ENCODE assay signal across 9 cellular contexts in the genomic region with DNA sequence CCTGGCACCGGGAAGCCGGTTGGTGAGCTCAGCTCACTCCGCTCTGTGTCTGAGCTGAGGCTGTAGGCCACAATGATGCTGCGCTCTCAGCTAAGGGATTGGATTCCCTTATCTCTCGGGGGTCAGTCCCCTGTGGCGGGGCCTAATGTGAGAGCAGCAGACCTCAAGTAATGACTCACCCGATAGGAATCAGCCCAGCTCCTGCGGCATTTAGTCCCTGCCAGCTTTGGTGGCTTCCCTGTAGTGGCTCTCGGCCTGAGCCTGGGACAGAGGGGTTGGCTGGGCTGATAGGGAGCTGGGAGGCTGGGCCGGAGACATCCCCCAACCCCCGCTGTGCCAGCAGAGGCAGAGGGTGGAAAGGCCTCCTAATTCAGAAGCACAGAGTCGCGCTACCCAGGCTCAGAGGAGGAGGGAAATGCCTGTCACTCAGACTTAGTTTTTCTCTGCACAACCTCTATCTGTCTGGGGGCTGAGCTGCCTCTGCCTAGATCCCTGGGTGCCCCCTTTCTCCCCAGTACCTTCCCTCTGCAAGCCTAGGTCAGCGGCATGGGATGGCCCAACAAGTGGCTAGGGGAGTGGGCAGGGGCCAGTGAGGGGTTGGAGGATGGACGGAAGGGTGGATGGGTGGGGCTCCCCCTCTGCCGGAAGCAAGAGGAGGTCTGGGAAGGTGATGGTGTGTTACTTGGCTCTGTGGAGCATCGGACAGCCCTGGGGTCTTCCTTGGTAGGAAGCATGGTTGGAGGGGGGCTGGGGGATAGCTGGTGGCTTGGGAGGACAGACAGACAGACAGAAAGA.
DNase-seq lines count a peak whose midpoint lies in the region; ATAC-seq and TF ChIP-seq lines count a peak whose summit lies in the region.
"Had no signal": no experiment of that assay in that cellular context is flagged by ENCODE, and none has a peak within 500 bp of the region (broad histone marks: within the 10 kb centered on the region; RNA-seq: fewer than 3 reads in every experiment).

No MANE protein-coding gene starts in this region.

- H3K27me3 ChIP-seq in PC-9 (ENCODE audit: insufficient read depth, low read depth) (peaks cover 48% of the 10 kb centered on the region), neural progenitor cell (no peaks in the 10 kb centered on the region), esophagus squamous epithelium (peaks cover 0 to 53% (median 0%) of the 10 kb centered on the region in 4 donors)

- H3K4me3 ChIP-seq in PC-9 (no peak overlapping the region), neural progenitor cell (peak overlapping the region; percentile 11), esophagus squamous epithelium (no peak overlapping the region)

- intact Hi-C loops in PC-9 (cut with micrococcal nuclease; ENCODE audit: unreplicated experiment): no loop called here
- intact Hi-C loops in esophagus squamous epithelium (cut with DNase I): no loop called here

- H3K36me3 ChIP-seq in PC-9 (ENCODE audit: low read depth) (no peaks in the 10 kb centered on the region), neural progenitor cell (no peaks in the 10 kb centered on the region), esophagus squamous epithelium (no peaks in the 10 kb centered on the region)

- no peaks in the 10 kb centered on the region for H3K9me2 ChIP-seq in PC-9 (ENCODE audit: insufficient read depth)

- H3K9me3 ChIP-seq in PC-9 (ENCODE audit: insufficient read depth, low read depth) (no peaks in the 10 kb centered on the region), neural progenitor cell (ENCODE audit: low read depth) (no peaks in the 10 kb centered on the region), esophagus squamous epithelium (no peaks in the 10 kb centered on the region)

- POLR2A ChIA-PET in PC-9 (lab: Charles Lee; ENCODE audit: unreplicated experiment): interaction anchor here (0.5 to 1.0 kb wide), 5 partner anchors 9 to 1430 kb away, joined by 3 to 15 read pairs (median 6); no protein-coding TSS in a partner anchor
- POLR2A ChIA-PET in activated CD8-positive, alpha-beta T cell treated with anti-CD3 and anti-CD28 coated beads, Interleukin-2, amount 10 ng/mL, durations not matched to agents 7 days and 5 days (lab: Charles Lee): no interaction called here

- H3K4me2 ChIP-seq in PC-9 (peak overlapping the region; percentile 48), neural progenitor cell (peak overlapping the region; percentile 59)

- CTCF ChIA-PET in PC-9 (lab: Charles Lee): interaction anchor here (0.6 to 1.0 kb wide), 3 partner anchors 9 to 1679 kb away, joined by 3 to 4 read pairs (median 3); no protein-coding TSS in a partner anchor
- CTCF ChIA-PET in activated CD8-positive, alpha-beta T cell treated with anti-CD3 and anti-CD28 coated beads, Interleukin-2, amount 10 ng/mL, durations not matched to agents 7 days and 5 days (lab: Charles Lee): interaction anchor here (0.7 kb wide), 1 partner anchor 194 kb away, joined by 3 read pairs; no protein-coding TSS in a partner anchor

- H3K4me1 Mint-ChIP-seq in neural progenitor cell: peaks cover 58% of the 10 kb centered on the region
- H3K4me1 Mint-ChIP-seq in activated CD8-positive, alpha-beta T cell treated with anti-CD3 and anti-CD28 coated beads, Interleukin-2, amount 10 ng/mL, durations not matched to agents 7 days and 5 days (ENCODE audit: low read depth): no peaks in the 10 kb centered on the region

- peak; percentile 33 for DNase-seq in GM03348 (ENCODE audit: low spot score)
- peak; percentile 85 to 89 for DNase-seq in PC-9
- DNase-seq in erythroblast (lab: John Stamatoyannopoulos, UW): peak; percentile 58 to 68
- DNase-seq in neural progenitor cell (ENCODE audit: low spot score): peak; percentile 87
- DNase-seq in activated CD8-positive, alpha-beta T cell treated with anti-CD3 and anti-CD28 coated beads, Interleukin-2, amount 10 ng/mL, durations not matched to agents 7 days and 5 days: no peak
- DNase-seq in D341Med (ENCODE audit: low spot score): no peak
- DNase-seq in esophagus squamous epithelium (lab: John Stamatoyannopoulos, UW): no peak

- WGBS in esophagus squamous epithelium, 2 donors: 43 to 68% methylated on average over 2 to 9 of the region's 17 CpGs

- ATAC-seq in activated CD8-positive, alpha-beta T cell treated with anti-CD3 and anti-CD28 coated beads, Interleukin-2, amount 10 ng/mL, durations not matched to agents 7 days and 5 days: no peak
- no peak for ATAC-seq in HG02763 (IDR thresholded peaks at IDR 0.05; ENCODE audit: unreplicated experiment)

- no TSS peak for BruUV-seq in PC-9 (replicated peaks; lab: Mats Ljungman, UMichigan)

- no peaks in the 10 kb centered on the region for H3K9me3 Mint-ChIP-seq in neural progenitor cell
- H3K9me3 Mint-ChIP-seq in activated CD8-positive, alpha-beta T cell treated with anti-CD3 and anti-CD28 coated beads, Interleukin-2, amount 10 ng/mL, durations not matched to agents 7 days and 5 days (ENCODE audit: insufficient read depth): no peaks in the 10 kb centered on the region

- TF ChIP-seq POLR2A in erythroblast (IDR thresholded peaks at IDR 0.05; ENCODE audit: low read length): no peak
- no peak for TF ChIP-seq POLR2A in esophagus squamous epithelium (IDR thresholded peaks at IDR 0.05)

- H3K27ac ChIP-seq in PC-9 (no peak overlapping the region), neural progenitor cell (peak overlapping the region; percentile 73), esophagus squamous epithelium (no peak overlapping the region)

- no peak overlapping the region for H2AFZ ChIP-seq in PC-9
- H2AFZ ChIP-seq in neural progenitor cell (replicated peaks): peak overlapping the region; percentile 48

- no peaks in the 10 kb centered on the region for H3K79me2 ChIP-seq in PC-9 (ENCODE audit: low read depth)
- H3K79me2 ChIP-seq in neural progenitor cell (ENCODE audit: low read depth): no peaks in the 10 kb centered on the region

- peak overlapping the region; percentile 65 for H3K27ac Mint-ChIP-seq in neural progenitor cell
- H3K27ac Mint-ChIP-seq in activated CD8-positive, alpha-beta T cell treated with anti-CD3 and anti-CD28 coated beads, Interleukin-2, amount 10 ng/mL, durations not matched to agents 7 days and 5 days: no peak overlapping the region
- H3K27ac Mint-ChIP-seq: IgD-negative memory B cell had no signal

- peaks cover 11% of the 10 kb centered on the region for H3K27me3 Mint-ChIP-seq in neural progenitor cell (ENCODE audit: insufficient read depth, low read depth)
- H3K27me3 Mint-ChIP-seq in activated CD8-positive, alpha-beta T cell treated with anti-CD3 and anti-CD28 coated beads, Interleukin-2, amount 10 ng/mL, durations not matched to agents 7 days and 5 days (ENCODE audit: low read depth): no peaks in the 10 kb centered on the region

- no peak for TF ChIP-seq CTCF in PC-9 (conservative IDR thresholded peaks at IDR 0.05)
- no peak for TF ChIP-seq CTCF in neural progenitor cell (IDR thresholded peaks at IDR 0.05)
- no peak for TF ChIP-seq CTCF in esophagus squamous epithelium (IDR thresholded peaks at IDR 0.05)

- H3K36me3 Mint-ChIP-seq in neural progenitor cell: no peaks in the 10 kb centered on the region
- H3K36me3 Mint-ChIP-seq in activated CD8-positive, alpha-beta T cell treated with anti-CD3 and anti-CD28 coated beads, Interleukin-2, amount 10 ng/mL, durations not matched to agents 7 days and 5 days (ENCODE audit: low read depth): no peaks in the 10 kb centered on the region

- no peaks in the 10 kb centered on the region; the same call in 1 of the 2 replicates for H4K20me1 ChIP-seq in PC-9 (ENCODE audit: insufficient read depth)
- H4K20me1 ChIP-seq in neural progenitor cell (ENCODE audit: low read depth): no peaks in the 10 kb centered on the region

- H3K4me3 Mint-ChIP-seq in neural progenitor cell: no peak overlapping the region
- H3K4me3 Mint-ChIP-seq in activated CD8-positive, alpha-beta T cell treated with anti-CD3 and anti-CD28 coated beads, Interleukin-2, amount 10 ng/mL, durations not matched to agents 7 days and 5 days: no peak overlapping the region
- H3K4me3 Mint-ChIP-seq: IgD-negative memory B cell had no signal

- peaks cover 11% of the 10 kb centered on the region for H3K4me1 ChIP-seq in PC-9 (replicated peaks; ENCODE audit: insufficient read depth)
- H3K4me1 ChIP-seq in neural progenitor cell: peaks cover 45% of the 10 kb centered on the region
- peaks cover 0 to 6% (median 0%) of the 10 kb centered on the region in 3 donors for H3K4me1 ChIP-seq in esophagus squamous epithelium

- no peak overlapping the region for H3K9ac ChIP-seq in neural progenitor cell

- 0 out of 2 replicates have a peak, but pooled peaks cover 3% of the 10 kb centered on the region for H3F3A ChIP-seq in PC-9 (ENCODE audit: insufficient read depth, low read depth)
- H3F3A ChIP-seq in neural progenitor cell (ENCODE audit: low read depth): peaks cover 44% of the 10 kb centered on the region

Comparison
In these comparisons a context has a peak if more than half of its experiments do, and no peak if none do; other contexts are left out.
1. DNase-seq: peak in GM03348 (single experiment), PC-9 (2 of 2), erythroblast (2 of 2) and neural progenitor cell (single experiment); none in activated CD8-positive, alpha-beta T cell treated with anti-CD3 and anti-CD28 coated beads, Interleukin-2, amount 10 ng/mL, durations not matched to agents 7 days and 5 days (single experiment), D341Med (single experiment) and esophagus squamous epithelium (single experiment).